Comparison of ENCODE assay signal across 1 cellular context in genomic region chr2:74179063-74179865, GRCh38.
TF ChIP-seq lines count a peak whose summit lies in the region.

No MANE protein-coding gene starts in this region.

TF ChIP-seq in H1, 55 proteins besides CTCF, POLR2A, EP300 and RAD21:
- TF ChIP-seq KDM1A (IDR thresholded peaks at IDR 0.05; ENCODE audit: borderline replicate concordance, low read length), result peak; percentile 56; the same call in 1 of the 2 replicates
- no peak for TF ChIP-seq JUN (IDR thresholded peaks at IDR 0.05; ENCODE audit: low read depth, low read length)
- no peak for TF ChIP-seq CBX5 (IDR thresholded peaks at IDR 0.05; ENCODE audit: low read depth, low read length)
TF ChIP-seq in H1: peak in this region for 1.
